Comparison of ENCODE assay signal across 11 cellular contexts in the genomic region with DNA sequence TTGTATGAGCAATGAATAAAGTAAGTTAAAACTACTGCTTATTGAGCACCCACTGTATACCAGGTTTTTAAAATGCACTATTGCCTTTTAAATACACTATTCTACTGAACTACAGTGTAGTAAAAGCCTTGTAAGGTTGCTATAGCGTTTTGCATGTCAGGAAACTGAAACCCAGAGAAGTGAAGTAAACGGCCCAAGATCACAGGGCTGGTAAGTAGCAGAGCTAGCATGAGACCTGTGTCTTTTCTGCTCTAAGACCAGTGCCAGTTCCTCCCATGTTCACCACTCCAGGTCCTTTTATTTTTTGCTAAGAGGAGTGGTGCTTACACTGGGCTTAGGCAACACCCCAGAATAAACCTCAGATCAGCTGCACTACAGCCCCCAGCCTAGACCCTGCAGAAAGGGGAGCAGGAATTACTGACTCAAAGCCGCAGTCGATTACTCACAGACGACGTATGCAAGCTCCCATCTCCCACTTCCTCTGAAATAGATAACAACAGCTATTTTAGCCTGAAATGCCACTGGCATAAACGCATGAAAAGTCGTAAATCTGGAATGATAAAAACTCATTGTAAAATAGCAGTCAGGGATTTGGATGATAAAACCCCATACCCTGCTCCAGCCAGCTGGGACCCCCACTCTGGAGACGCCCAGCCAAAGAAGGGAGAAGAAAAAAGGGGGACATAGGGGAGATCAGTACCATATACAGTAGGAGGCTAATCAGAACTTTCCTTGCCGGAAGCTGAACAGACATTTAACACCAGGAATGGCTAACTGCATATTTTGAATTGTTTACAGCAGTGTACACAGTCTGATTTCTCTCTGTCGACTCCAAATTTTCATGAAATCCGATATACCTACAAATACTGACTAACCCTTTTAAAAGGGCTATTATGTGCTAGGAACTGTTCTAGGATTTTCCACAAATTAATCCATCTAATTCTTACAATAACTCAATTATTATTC.
DNase-seq lines count a peak whose midpoint lies in the region; ATAC-seq, FAIRE-seq and TF ChIP-seq lines count a peak whose summit lies in the region.
"Had no signal": no experiment of that assay in that cellular context is flagged by ENCODE, and none has a peak within 500 bp of the region (broad histone marks: within the 10 kb centered on the region; RNA-seq: fewer than 3 reads in every experiment).

No MANE protein-coding gene starts in this region.

- H3K27me3 ChIP-seq in fibroblast of lung (ENCODE audit: control insufficient read depth, insufficient read depth, low read length) (no peaks in the 10 kb centered on the region), thoracic aorta (replicated peaks; ENCODE audit: insufficient read depth) (no peaks in the 10 kb centered on the region)

- peak; percentile 75 for ATAC-seq in activated T-cell treated with anti-CD3 and anti-CD28 coated beads, Interleukin-2, amount 50 U/mL, for 72 hours (replicated peaks in 1 of 2)
- peak; percentile 68 for ATAC-seq in thoracic aorta (ENCODE audit: insufficient number of reproducible peaks, low FRiP score, low read depth)
- ATAC-seq in HG02571 (IDR thresholded peaks at IDR 0.05; ENCODE audit: unreplicated experiment), result no peak
- no peak for ATAC-seq in GM19452 (IDR thresholded peaks at IDR 0.05; ENCODE audit: unreplicated experiment)
- ATAC-seq in HG03196 (IDR thresholded peaks at IDR 0.05; ENCODE audit: unreplicated experiment), result no peak

- H3K27me3 Mint-ChIP-seq in activated T-cell treated with anti-CD3 and anti-CD28 coated beads, Interleukin-2, amount 50 U/mL, for 72 hours (ENCODE audit: low read depth), result peaks cover 32% of the 10 kb centered on the region

- no peak for TF ChIP-seq CTCF in fibroblast of lung (conservative IDR thresholded peaks at IDR 0.05 in 1 of 2, IDR thresholded peaks at IDR 0.05 in 1 of 2; ENCODE audit: low read depth in 1 of 2, low read length in 2 of 2)
- TF ChIP-seq CTCF in thoracic aorta (IDR thresholded peaks at IDR 0.05), result no peak

- FAIRE-seq in RCC 7860 (lab: Jason Lieb, UNC), result peak; percentile 87

- peak overlapping the region; percentile 20 for H2AFZ ChIP-seq in fibroblast of lung (ENCODE audit: low read length)

- H3K4me3 Mint-ChIP-seq in activated T-cell treated with anti-CD3 and anti-CD28 coated beads, Interleukin-2, amount 50 U/mL, for 72 hours, result peak overlapping the region; percentile 29 to 35
- H3K4me3 Mint-ChIP-seq: memory B cell had no signal

- no peaks in the 10 kb centered on the region for H3K36me3 ChIP-seq in fibroblast of lung (ENCODE audit: control insufficient read depth, insufficient read depth, low read length)
- no peaks in the 10 kb centered on the region for H3K36me3 ChIP-seq in thoracic aorta

- H3K4me2 ChIP-seq in fibroblast of lung (ENCODE audit: extremely low read depth, insufficient read depth, low read length), result peak overlapping the region; percentile 79

- H3K27ac Mint-ChIP-seq in activated T-cell treated with anti-CD3 and anti-CD28 coated beads, Interleukin-2, amount 50 U/mL, for 72 hours, result no peak overlapping the region
- H3K27ac Mint-ChIP-seq: activated naive CD4-positive, alpha-beta T cell treated with anti-CD3 and anti-CD28 coated beads, Interleukin-2, amount 50 U/mL, for 72 hours; memory B cell had no signal

- no peaks in the 10 kb centered on the region for H3K4me1 Mint-ChIP-seq in activated T-cell treated with anti-CD3 and anti-CD28 coated beads, Interleukin-2, amount 50 U/mL, for 72 hours (ENCODE audit: low read depth)
- H3K4me1 Mint-ChIP-seq: memory B cell had no signal

- H3K4me3 ChIP-seq in fibroblast of lung (replicated peaks in 1 of 4; ENCODE audit: control extremely low read depth in 1 of 4, insufficient read depth in 1 of 4, low read depth in 3 of 4, low read length in 4 of 4) (no peak overlapping the region), thoracic aorta (peak overlapping the region; percentile 37)

- H3K9me3 Mint-ChIP-seq in activated T-cell treated with anti-CD3 and anti-CD28 coated beads, Interleukin-2, amount 50 U/mL, for 72 hours, result no peaks in the 10 kb centered on the region
- H3K9me3 Mint-ChIP-seq: activated naive CD4-positive, alpha-beta T cell treated with anti-CD3 and anti-CD28 coated beads, Interleukin-2, amount 50 U/mL, for 72 hours; memory B cell had no signal

- DNase-seq in activated T-cell treated with anti-CD3 and anti-CD28 coated beads, Interleukin-2, amount 50 U/mL, for 72 hours, result peak in 1 of 2 donors; percentile 0
- DNase-seq in activated T-cell treated with anti-CD3 and anti-CD28 coated beads, Interleukin-2, amount 50 U/mL, for 1 hour, result no peak
- DNase-seq in RCC 7860 (ENCODE audit: low spot score) (peak; percentile 94), fibroblast of lung (ENCODE audit: low read depth in 2 of 2) (peak; percentile 65 to 100), thoracic aorta (ENCODE audit: low spot score) (no peak)
- DNase-seq: NCI-H748 treated with DMSO at 0.1 percent for 48 hours had no signal

- no peaks in the 10 kb centered on the region for H3K36me3 Mint-ChIP-seq in activated T-cell treated with anti-CD3 and anti-CD28 coated beads, Interleukin-2, amount 50 U/mL, for 72 hours (ENCODE audit: insufficient read depth in 2 of 2)
- H3K36me3 Mint-ChIP-seq: activated naive CD4-positive, alpha-beta T cell treated with anti-CD3 and anti-CD28 coated beads, Interleukin-2, amount 50 U/mL, for 72 hours; memory B cell had no signal

- H3K4me1 ChIP-seq in fibroblast of lung (ENCODE audit: control insufficient read depth, extremely low read depth, insufficient read depth, low read length) (peaks cover 5% of the 10 kb centered on the region), thoracic aorta (ENCODE audit: control insufficient read depth in 1 of 2, low read depth in 2 of 2) (peaks cover 6 to 16% of the 10 kb centered on the region in 2 donors)

- peak overlapping the region; percentile 49 for H3K27ac ChIP-seq in fibroblast of lung (ENCODE audit: insufficient read depth, low read length)
- H3K27ac ChIP-seq in thoracic aorta, result peak overlapping the region; percentile 32 to 43

- H4K20me1 ChIP-seq in fibroblast of lung (ENCODE audit: control insufficient read depth, extremely low read depth, insufficient read depth, low read length), result no peaks in the 10 kb centered on the region

- H3K9ac ChIP-seq in fibroblast of lung (ENCODE audit: insufficient read depth, low read length), result no peak overlapping the region

- H3K79me2 ChIP-seq in fibroblast of lung (ENCODE audit: control insufficient read depth, insufficient read depth, low read length), result no peaks in the 10 kb centered on the region

- H3K9me3 ChIP-seq in fibroblast of lung (ENCODE audit: control insufficient read depth, insufficient read depth, low read depth, low read length) (no peaks in the 10 kb centered on the region), thoracic aorta (no peaks in the 10 kb centered on the region)

Comparison
In these comparisons a context has a peak if more than half of its experiments do, and no peak if none do; other contexts are left out.
1. ATAC-seq: peak in activated T-cell treated with anti-CD3 and anti-CD28 coated beads, Interleukin-2, amount 50 U/mL, for 72 hours (2 of 2) and thoracic aorta (single experiment); none in HG02571 (single experiment), GM19452 (single experiment) and HG03196 (single experiment).
2. DNase-seq: peak in RCC 7860 (single experiment) and fibroblast of lung (2 of 2); none in activated T-cell treated with anti-CD3 and anti-CD28 coated beads, Interleukin-2, amount 50 U/mL, for 1 hour (single experiment) and thoracic aorta (single experiment).